In the genomic region with DNA sequence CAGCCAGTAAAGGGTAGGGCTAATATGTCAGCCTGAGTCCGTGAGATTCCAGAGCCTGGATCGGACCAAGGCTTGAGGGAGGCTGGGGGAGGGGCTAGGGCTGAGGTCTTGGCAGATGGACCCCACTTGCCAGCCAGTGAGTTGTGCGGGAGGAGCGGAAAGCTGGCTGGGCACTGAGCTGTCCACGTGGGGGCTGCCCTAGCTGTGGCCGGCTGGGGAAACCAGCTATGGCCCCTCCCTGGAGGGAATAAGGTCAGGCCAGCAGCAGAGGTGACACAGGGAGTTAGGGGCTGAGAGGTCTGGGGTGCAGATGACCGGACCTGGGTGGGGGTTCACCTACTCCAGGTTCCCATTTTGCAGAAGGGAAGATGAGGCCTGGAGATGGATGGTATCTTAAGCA, we compare ENCODE assay signal across 11 cellular contexts.
"Had no signal": no experiment of that assay in that cellular context is flagged by ENCODE, and none has a peak within 500 bp of the region (broad histone marks: within the 10 kb centered on the region; RNA-seq: fewer than 3 reads in every experiment).

No MANE protein-coding gene starts in this region.

- H3K4me2 ChIP-seq: GM23338 had no signal

- H3K36me3 ChIP-seq: HAP-1 had no signal

- H3K4me1 ChIP-seq: HAP-1 had no signal

- H3K9me3 ChIP-seq: HAP-1 had no signal

- H3K27ac ChIP-seq: GM23248 had no signal

- DNase-seq: GM23248, GOT3, H7, H9, HCEC 1CT, HFFc6 had no signal

- ATAC-seq: GM23338, HCT116 had no signal

- FAIRE-seq: H1, H54 had no signal

- H3K4me3 ChIP-seq: GM23248, GM23338, HAP-1 had no signal

- H2AFZ ChIP-seq: GM23248, GM23338 had no signal

- H3K9ac ChIP-seq: GM23248 had no signal
